1 cellular context compared by ENCODE assay signal in the genomic region with DNA sequence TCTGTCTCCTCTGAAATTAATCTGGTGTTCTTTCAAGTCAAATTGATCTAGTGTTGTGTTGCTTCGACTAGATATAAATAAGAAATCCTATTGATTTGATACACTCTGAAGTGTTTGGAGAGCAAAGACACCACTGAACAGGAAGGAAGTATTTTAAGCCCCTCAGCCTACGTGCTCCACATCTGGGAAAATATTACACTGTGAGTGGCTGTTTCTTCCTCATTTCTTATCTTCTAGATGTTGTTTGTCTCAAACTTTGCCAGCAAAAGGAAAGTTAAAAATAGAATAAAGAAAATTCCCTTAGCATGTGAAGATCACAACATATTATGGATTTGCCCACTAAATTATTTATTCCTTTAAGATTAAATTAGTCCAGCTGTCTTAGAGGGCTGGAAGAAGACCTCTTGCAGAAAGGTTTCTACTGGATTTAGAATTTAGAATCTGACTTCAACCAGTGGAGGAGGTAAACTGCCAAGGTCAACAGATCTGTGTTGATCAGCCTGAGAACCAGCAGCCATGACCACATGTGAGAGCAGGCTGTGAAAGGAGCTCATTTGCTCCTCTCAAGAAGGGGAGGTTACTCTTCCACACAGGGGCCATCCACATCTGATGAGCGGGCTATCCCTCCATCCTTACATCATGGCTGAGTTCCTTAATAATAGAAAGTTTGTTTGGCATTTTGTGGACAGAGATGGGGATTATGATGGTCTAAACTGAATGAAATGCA.
TF ChIP-seq lines count a peak whose summit lies in the region.

No MANE protein-coding gene starts in this region.

TF ChIP-seq in K562, 482 proteins besides CTCF, POLR2A, EP300 and RAD21:
- no peak for TF ChIP-seq MIER1 (IDR thresholded peaks at IDR 0.05; ENCODE audit: low read depth)
- TF ChIP-seq ZNF766 (CRISPR knock-in tag; conservative IDR thresholded peaks at IDR 0.05): peak; percentile 58
- no peak for TF ChIP-seq CREBBP (IDR thresholded peaks at IDR 0.05; ENCODE audit: low read depth, low read length)
- TF ChIP-seq CCAR2 (IDR thresholded peaks at IDR 0.05; ENCODE audit: low read depth, low read length): no peak
- TF ChIP-seq, protein P1, sequence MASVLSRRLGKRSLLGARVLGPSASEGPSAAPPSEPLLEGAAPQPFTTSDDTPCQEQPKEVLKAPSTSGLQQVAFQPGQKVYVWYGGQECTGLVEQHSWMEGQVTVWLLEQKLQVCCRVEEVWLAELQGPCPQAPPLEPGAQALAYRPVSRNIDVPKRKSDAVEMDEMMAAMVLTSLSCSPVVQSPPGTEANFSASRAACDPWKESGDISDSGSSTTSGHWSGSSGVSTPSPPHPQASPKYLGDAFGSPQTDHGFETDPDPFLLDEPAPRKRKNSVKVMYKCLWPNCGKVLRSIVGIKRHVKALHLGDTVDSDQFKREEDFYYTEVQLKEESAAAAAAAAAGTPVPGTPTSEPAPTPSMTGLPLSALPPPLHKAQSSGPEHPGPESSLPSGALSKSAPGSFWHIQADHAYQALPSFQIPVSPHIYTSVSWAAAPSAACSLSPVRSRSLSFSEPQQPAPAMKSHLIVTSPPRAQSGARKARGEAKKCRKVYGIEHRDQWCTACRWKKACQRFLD (CRISPR knock-in tag; IDR thresholded peaks at IDR 0.05): peak; percentile 46; the same call in 1 of the 2 replicates
- TF ChIP-seq MEF2D (tag; conservative IDR thresholded peaks at IDR 0.05; ENCODE audit: low read depth): peak; percentile 15; the same call in 1 of the 2 replicates
- no peak for TF ChIP-seq PCBP1 (IDR thresholded peaks at IDR 0.05; ENCODE audit: low read depth, low read length, poor library complexity, severe bottlenecking)
